8 cellular contexts compared by ENCODE assay signal in the genomic region with DNA sequence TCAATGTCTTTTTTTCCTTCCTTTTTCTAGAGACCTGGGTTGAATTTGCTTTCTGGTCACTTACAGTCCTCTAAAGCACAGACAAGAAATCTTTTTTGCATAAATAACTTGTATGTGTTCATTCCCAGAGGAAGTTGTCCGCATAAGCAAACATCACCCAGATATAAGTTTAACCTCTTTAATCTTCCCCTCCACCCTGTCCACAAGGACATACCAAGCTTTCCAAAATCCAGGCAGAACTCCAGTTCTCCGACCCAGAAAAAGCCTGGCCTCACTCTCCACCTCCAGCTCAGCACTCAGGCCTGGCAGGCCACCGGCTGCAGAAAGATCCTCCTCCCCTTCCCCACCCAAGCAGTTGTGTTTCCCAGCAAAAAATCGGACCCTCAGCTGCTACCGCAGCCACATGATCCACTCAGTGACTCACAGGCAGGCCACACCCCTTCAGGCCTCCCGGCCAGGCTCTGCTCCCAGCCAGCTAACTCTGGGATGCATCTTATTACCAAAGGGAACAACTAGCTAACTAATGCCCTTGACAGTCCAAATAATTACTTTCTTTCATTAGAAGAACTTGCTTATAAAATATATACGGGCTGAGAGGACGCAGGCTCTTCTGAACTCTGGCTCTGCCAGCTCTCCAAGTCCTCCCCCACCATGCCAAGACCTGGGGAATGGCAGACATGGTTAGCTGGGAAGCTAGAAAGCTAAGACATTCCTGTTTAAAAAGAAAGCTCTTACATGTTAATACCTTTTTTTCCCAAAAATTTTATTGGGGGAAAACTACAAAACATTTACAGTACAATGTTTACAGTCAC. TPM values are rescaled to one million over a fixed set of nuclear protein-coding genes. Genes with fewer than 3 reads are reported as not detected.
DNase-seq lines count a peak whose midpoint lies in the region; ATAC-seq and TF ChIP-seq lines count a peak whose summit lies in the region.

No MANE protein-coding gene starts in this region.

- H3K4me1 ChIP-seq in H9 (ENCODE audit: insufficient read depth, low read length) (peaks cover 12% of the 10 kb centered on the region), OCI-LY1 (ENCODE audit: insufficient read depth, low read length, severe bottlenecking) (peaks cover 65% of the 10 kb centered on the region), mucosa of descending colon (ENCODE audit: low read depth) (peaks cover 26% of the 10 kb centered on the region)

- peaks cover 46% of the 10 kb centered on the region for H3K36me3 ChIP-seq in OCI-LY1 (ENCODE audit: insufficient read depth, low read length)
- H3K36me3 ChIP-seq in mucosa of descending colon (ENCODE audit: low read depth), result peaks cover 14% of the 10 kb centered on the region

- H3K23ac ChIP-seq in H9 (ENCODE audit: insufficient read length, low read depth, low read length), result no peak overlapping the region

- H3K36me3 Mint-ChIP-seq in H9 (ENCODE audit: insufficient read depth in 1 of 3, low read depth in 3 of 3), result peaks cover 13 to 37% (median 22%) of the 10 kb centered on the region in 3 experiments

- no peak overlapping the region for H4K91ac ChIP-seq in H9 (ENCODE audit: insufficient read length, low read depth, low read length)

- peak overlapping the region; percentile 65 to 84 for H3K4me3 Mint-ChIP-seq in H9

- ATAC-seq in esophagus mucosa (peak; percentile 5), mucosa of descending colon (peak; percentile 4), HG02623 (IDR thresholded peaks at IDR 0.05; ENCODE audit: unreplicated experiment) (no peak)
- ATAC-seq in stimulated activated naive CD8-positive, alpha-beta T cell treated with anti-CD3 and anti-CD28 coated beads, Interleukin-15, Interleukin-2, amounts not matched to agents 100 U/mL and 50 U/mL, for 24 hours, result no peak

- no peak overlapping the region for H2BK20ac ChIP-seq in H9 (ENCODE audit: low read depth, low read length, poor library complexity, severe bottlenecking)

- H4K8ac ChIP-seq in H9 (replicated peaks; ENCODE audit: insufficient read length, low read depth, low read length), result no peak overlapping the region

- H3K56ac ChIP-seq in H9 (ENCODE audit: insufficient read length, low read depth, low read length), result no peak overlapping the region

- H2BK12ac ChIP-seq in H9 (ENCODE audit: insufficient read length, low read depth, low read length), result no peak overlapping the region

- peaks cover 0 to 2% of the 10 kb centered on the region in 2 experiments; a peak in 1 of 5 replicates for H3K9me3 Mint-ChIP-seq in H9

- no peak overlapping the region for H2AK5ac ChIP-seq in H9 (ENCODE audit: insufficient read length, low read length)

- H3K23me2 ChIP-seq in H9 (ENCODE audit: insufficient read length, low read depth, low read length, poor library complexity, severe bottlenecking), result peaks cover 11% of the 10 kb centered on the region

- H3K4ac ChIP-seq in H9 (ENCODE audit: low read depth, low read length), result no peak overlapping the region

- whole genome bisulfite sequencing in H9 (ENCODE audit: extremely low coverage, insufficient read length, low lambda C conversion rate), result no CpG with 5 or more reads among the region's 8 CpGs

- DNase-seq in AG08396 (ENCODE audit: low spot score) (peak; percentile 88), H9 (peak; percentile 93), activated T-helper 1 cell treated with Interleukin-2 at 50 U/mL for 16 hours (ENCODE audit: low read depth) (peak; percentile 43), mucosa of descending colon (peak; percentile 87 to 93 (median 88))
- peak; percentile 77 for DNase-seq in stimulated activated naive CD8-positive, alpha-beta T cell treated with anti-CD3 and anti-CD28 coated beads, Interleukin-15, Interleukin-2, amounts not matched to agents 100 U/mL and 50 U/mL, for 24 hours

- H3K9ac ChIP-seq in H9 (ENCODE audit: extremely low read depth, insufficient read length, low read length) (no peak overlapping the region), OCI-LY1 (ENCODE audit: low read length) (peak overlapping the region; percentile 84)

- no peak overlapping the region for H3T11ph ChIP-seq in H9 (ENCODE audit: low read length)

- H3K4me2 ChIP-seq in H9 (ENCODE audit: insufficient read depth, insufficient read length, low read length), result peak overlapping the region; percentile 60
- H3K4me2 ChIP-seq in OCI-LY1 (ENCODE audit: low read length), result peak overlapping the region; percentile 92

- no peak for TF ChIP-seq CTCF in H9 (conservative IDR thresholded peaks at IDR 0.05)
- TF ChIP-seq CTCF in OCI-LY1 (IDR thresholded peaks at IDR 0.05; ENCODE audit: low read length), result no peak
- no peak for TF ChIP-seq CTCF in mucosa of descending colon (IDR thresholded peaks at IDR 0.05)

- H2AFZ ChIP-seq in H9 (ENCODE audit: low read length) (no peak overlapping the region), OCI-LY1 (ENCODE audit: low read length) (no peak overlapping the region)

- H3K27ac ChIP-seq in H9 (ENCODE audit: insufficient read length, low read depth, low read length) (peak overlapping the region; percentile 34), OCI-LY1 (ENCODE audit: low read depth, low read length, poor library complexity, severe bottlenecking) (peak overlapping the region; percentile 99)

- H2BK15ac ChIP-seq in H9 (ENCODE audit: low read depth, low read length), result no peak overlapping the region

- peaks cover 58 to 65% of the 10 kb centered on the region in 2 experiments for H3K4me1 Mint-ChIP-seq in H9

- peaks cover 16% of the 10 kb centered on the region; the same call in 1 of the 2 replicates for H3K79me2 ChIP-seq in H9 (ENCODE audit: insufficient read depth, low read length)
- peaks cover 26% of the 10 kb centered on the region for H3K79me2 ChIP-seq in OCI-LY1 (ENCODE audit: insufficient read depth, low read length)

- H3K79me1 ChIP-seq in H9 (ENCODE audit: insufficient read depth, low read depth, low read length, poor library complexity, severe bottlenecking), result no peaks in the 10 kb centered on the region

- intact Hi-C loops in mucosa of descending colon (cut with DNase I, micrococcal nuclease), result loop anchor here (2.0 to 10.0 kb wide), 4 partner anchors 53 to 263 kb away; no protein-coding TSS in a partner anchor

- H3K27me3 ChIP-seq in H9 (ENCODE audit: insufficient read depth, low read length), result no peaks in the 10 kb centered on the region
- H3K27me3 ChIP-seq in OCI-LY1 (ENCODE audit: insufficient read depth, low read length), result no peaks in the 10 kb centered on the region

- H3K14ac ChIP-seq in H9 (ENCODE audit: insufficient read depth, low read length), result no peak overlapping the region

- H3K4me3 ChIP-seq in OCI-LY1 (ENCODE audit: low read depth, low read length, poor library complexity, severe bottlenecking), result peak overlapping the region; percentile 71
- H3K4me3 ChIP-seq in mucosa of descending colon, result no peak overlapping the region

- no peak overlapping the region for H2BK5ac ChIP-seq in H9 (ENCODE audit: insufficient read length, low read length)

- no peak overlapping the region for H2BK120ac ChIP-seq in H9 (ENCODE audit: low read depth, low read length, poor library complexity, severe bottlenecking)

- H3F3A ChIP-seq in OCI-LY1 (ENCODE audit: insufficient read depth, low read length), result peaks cover 38% of the 10 kb centered on the region

- no peak overlapping the region for H3K18ac ChIP-seq in H9 (ENCODE audit: insufficient read length, low read depth, low read length)

- H3K27me3 Mint-ChIP-seq in H9 (ENCODE audit: low read depth), result peaks cover 1% of the 10 kb centered on the region; the same call in 1 of the 2 replicates

- H3K9me3 ChIP-seq in H9 (ENCODE audit: control insufficient read depth, low read depth, low read length) (no peaks in the 10 kb centered on the region), OCI-LY1 (ENCODE audit: low read length) (no peaks in the 10 kb centered on the region), mucosa of descending colon (no peaks in the 10 kb centered on the region)

- H4K20me1 ChIP-seq in H9 (ENCODE audit: control insufficient read depth, insufficient read depth, insufficient read length) (peaks cover 3% of the 10 kb centered on the region), OCI-LY1 (ENCODE audit: insufficient read depth, low read length) (no peaks in the 10 kb centered on the region)

- no peak overlapping the region for H4K5ac ChIP-seq in H9 (ENCODE audit: insufficient read length, low read depth, low read length)

- H3K27ac Mint-ChIP-seq in H9, result peak overlapping the region; percentile 98

- no peaks in the 10 kb centered on the region for H3K9me2 ChIP-seq in OCI-LY1 (ENCODE audit: low read depth, low read length)

RNA-seq across cellular contexts. Expression of a gene that starts 4.5 kb away (rescaled TPM):
- total RNA-seq in H9 (2021), result 105 and 110 TPM in 2 replicates
- total RNA-seq in esophagus mucosa, result 71.0 TPM
- 100 to 1,000 TPM; 160 to 198 (median 169) TPM for total RNA-seq in mucosa of descending colon

Comparison
In these comparisons a context has a peak if more than half of its experiments do, and no peak if none do; other contexts are left out.
1. DNase-seq: peak in every context shown above with its lines; median percentile 93 in H9; 88 in AG08396; 88 in mucosa of descending colon; 77 in stimulated activated naive CD8-positive, alpha-beta T cell treated with anti-CD3 and anti-CD28 coated beads, Interleukin-15, Interleukin-2, amounts not matched to agents 100 U/mL and 50 U/mL, for 24 hours; 43 in activated T-helper 1 cell treated with Interleukin-2 at 50 U/mL for 16 hours.
2. ATAC-seq: peak in esophagus mucosa (single experiment) and mucosa of descending colon (single experiment); none in stimulated activated naive CD8-positive, alpha-beta T cell treated with anti-CD3 and anti-CD28 coated beads, Interleukin-15, Interleukin-2, amounts not matched to agents 100 U/mL and 50 U/mL, for 24 hours (single experiment) and HG02623 (single experiment).